In the genomic region with DNA sequence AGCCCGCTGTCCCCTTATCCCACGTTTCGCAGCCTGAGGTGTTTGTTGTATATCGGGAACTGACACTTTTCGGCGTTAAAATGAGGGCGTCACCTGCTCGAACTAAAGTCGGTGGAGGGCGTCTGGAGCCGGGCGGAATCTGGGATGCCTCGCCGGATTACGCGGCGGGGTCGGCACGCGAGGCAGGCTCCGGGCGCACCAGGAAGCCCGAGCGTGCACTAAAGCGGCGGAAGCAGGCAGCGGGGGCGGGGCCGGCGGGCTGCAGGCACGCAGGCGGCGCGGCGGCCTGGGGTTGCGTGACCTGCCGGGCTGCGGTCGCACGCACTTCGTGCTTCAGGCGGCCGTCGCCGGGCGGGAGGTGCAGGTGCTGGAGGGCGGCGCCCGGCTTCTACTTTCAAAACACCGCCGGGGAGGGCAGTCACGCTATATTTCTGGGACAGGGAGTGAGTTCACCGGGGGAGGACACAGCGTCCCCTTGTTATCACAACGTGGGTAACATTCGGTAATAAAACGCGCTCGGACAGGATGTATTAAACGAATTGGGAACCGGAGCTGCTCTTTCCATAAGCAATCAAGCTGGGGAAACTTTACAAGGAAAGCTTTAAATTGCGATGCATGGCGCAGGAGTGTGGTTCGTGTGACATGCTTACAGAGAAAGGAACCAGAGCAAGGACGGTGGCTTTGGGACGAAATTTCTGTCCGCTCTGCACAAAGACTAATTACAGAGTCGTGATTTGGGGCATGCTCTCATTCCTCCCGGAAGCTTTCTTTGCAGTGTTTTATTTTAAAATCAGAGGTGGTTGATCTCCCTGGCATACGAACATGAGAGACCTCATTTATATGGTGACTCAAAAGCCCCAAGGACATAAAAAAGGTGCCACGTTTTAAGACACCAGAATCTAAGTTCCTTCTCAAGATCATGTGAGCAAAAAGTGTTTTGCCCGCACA, we compare ENCODE assay signal across 8 cellular contexts. TPM values are rescaled to one million over a fixed set of nuclear protein-coding genes. Genes with fewer than 3 reads are reported as not detected.
DNase-seq lines count a peak whose midpoint lies in the region; ATAC-seq and TF ChIP-seq lines count a peak whose summit lies in the region.

No MANE protein-coding gene starts in this region.

- DNase-seq in SIG-M5 treated with dmso at 0.1 percent for 504 hours (lab: John Stamatoyannopoulos, UW; ENCODE audit: unreplicated experiment), result peak; percentile 80
- DNase-seq in activated naive CD4-positive, alpha-beta T cell treated with Interleukin-2 at 50 U/mL for 16 hours, result peak; percentile 92
- peak; percentile 43 for DNase-seq in occipital lobe (lab: John Stamatoyannopoulos, UW)
- peak; percentile 86 for DNase-seq in testis

- ATAC-seq in GM21576 (IDR thresholded peaks at IDR 0.05; ENCODE audit: unreplicated experiment) (peak; percentile 70), gastroesophageal sphincter (peak; percentile 92)

- 15 to 30% methylated on average over 6 to 21 of the region's 72 CpGs for WGBS in gastroesophageal sphincter (ENCODE audit: low coverage in 1 of 2), 2 donors
- WGBS in testis, 2 donors, result 1 to 2% methylated on average over 32 to 69 of the region's 72 CpGs

- peaks cover 20 to 40% (median 33%) of the 10 kb centered on the region in 3 donors for H3K4me1 Mint-ChIP-seq in IgD-negative memory B cell

- no peaks in the 10 kb centered on the region for H3K27me3 Mint-ChIP-seq in IgD-negative memory B cell

- H3K9me2 ChIP-seq in DOHH2 (replicated peaks; ENCODE audit: control insufficient read depth, low read length), result no peaks in the 10 kb centered on the region

- H3K4me3 ChIP-seq in DOHH2 (ENCODE audit: low read length) (peak overlapping the region; percentile 80), gastroesophageal sphincter (peak overlapping the region; percentile 59 to 73), testis (peak overlapping the region; percentile 67 to 75)

- TF ChIP-seq EP300 in gastroesophageal sphincter (IDR thresholded peaks at IDR 0.05), result no peak

- H3F3A ChIP-seq in DOHH2 (ENCODE audit: control insufficient read depth, insufficient read depth), result peaks cover 52% of the 10 kb centered on the region

- TF ChIP-seq POLR2A in gastroesophageal sphincter (IDR thresholded peaks at IDR 0.05) (peak; percentile 51 to 65), testis (IDR thresholded peaks at IDR 0.05) (no peak)

- intact Hi-C loops in testis (cut with DNase I; ENCODE audit: low total_unique reads), result no loop called here

- H3K27me3 ChIP-seq in DOHH2 (ENCODE audit: control insufficient read depth, low read length) (no peaks in the 10 kb centered on the region), gastroesophageal sphincter (no peaks in the 10 kb centered on the region), testis (no peaks in the 10 kb centered on the region)

- peaks cover 86% of the 10 kb centered on the region for H3K4me1 ChIP-seq in DOHH2 (ENCODE audit: control insufficient read depth, low read length)
- H3K4me1 ChIP-seq in gastroesophageal sphincter, result peaks cover 0 to 22% (median 0%) of the 10 kb centered on the region in 3 donors
- H3K4me1 ChIP-seq in testis, result peaks cover 8% of the 10 kb centered on the region

- peak overlapping the region; percentile 91 for H3K27ac ChIP-seq in DOHH2 (ENCODE audit: low read depth, low read length)
- peak overlapping the region; percentile 24 to 88 (median 82) for H3K27ac ChIP-seq in gastroesophageal sphincter
- H3K27ac ChIP-seq in testis, result peak overlapping the region; percentile 86 to 91

- H4K20me1 ChIP-seq in DOHH2 (ENCODE audit: control insufficient read depth, insufficient read depth, low read depth, low read length), result no peaks in the 10 kb centered on the region

- peaks cover 1% of the 10 kb centered on the region for H3K36me3 Mint-ChIP-seq in IgD-negative memory B cell

- H3K27ac Mint-ChIP-seq in IgD-negative memory B cell, result peak overlapping the region; percentile 89 to 99 (median 92)

- no peaks in the 10 kb centered on the region for H3K9me3 ChIP-seq in DOHH2 (ENCODE audit: control insufficient read depth, insufficient read depth, low read length)
- no peaks in the 10 kb centered on the region for H3K9me3 ChIP-seq in gastroesophageal sphincter
- H3K9me3 ChIP-seq in testis, result no peaks in the 10 kb centered on the region

- H3K36me3 ChIP-seq in DOHH2 (ENCODE audit: control insufficient read depth, low read length) (peaks cover 17% of the 10 kb centered on the region; the same call in 1 of the 2 replicates), gastroesophageal sphincter (no peaks in the 10 kb centered on the region), testis (ENCODE audit: low read depth, missing control alignments) (no peaks in the 10 kb centered on the region)

- H3K4me2 ChIP-seq in DOHH2 (ENCODE audit: low read length), result peak overlapping the region; percentile 91

- TF ChIP-seq CTCF in DOHH2 (IDR thresholded peaks at IDR 0.05; ENCODE audit: low read depth, low read length, poor library complexity, severe bottlenecking) (peak; percentile 48), gastroesophageal sphincter (IDR thresholded peaks at IDR 0.05) (peak in 2 of 4 experiments; percentile 11 to 16), testis (IDR thresholded peaks at IDR 0.05) (no peak)

- peaks cover 46% of the 10 kb centered on the region for H3K79me2 ChIP-seq in DOHH2 (ENCODE audit: control insufficient read depth, low read length)

- peak overlapping the region; percentile 89 to 99 (median 96) for H3K4me3 Mint-ChIP-seq in IgD-negative memory B cell

- H3K9me3 Mint-ChIP-seq in IgD-negative memory B cell, result no peaks in the 10 kb centered on the region

RNA-seq across cellular contexts. Expression of gene LEKR1, which starts 9.1 kb away (rescaled TPM):
- polyA plus RNA-seq in IgD-negative memory B cell (0.93 TPM), testis (ENCODE audit: insufficient read depth, low read depth, low replicate concordance) (23.0 TPM)
- total RNA-seq in gastroesophageal sphincter (1 to 10 TPM in 1 of 4 donors, not detected in 3; 2.7 TPM), occipital lobe (0.78 TPM), testis (10 to 100 TPM in 1 of 2 donors, 1 to 10 TPM in 1; 9.7 to 22.9 TPM)

Comparison
In these comparisons a context has a peak if more than half of its experiments do, and no peak if none do; other contexts are left out.
1. Peak in every context shown above with its lines: DNase-seq, ATAC-seq, H3K4me3 ChIP-seq and H3K27ac ChIP-seq.